Comparison of ENCODE assay signal across 15 cellular contexts in the genomic region with DNA sequence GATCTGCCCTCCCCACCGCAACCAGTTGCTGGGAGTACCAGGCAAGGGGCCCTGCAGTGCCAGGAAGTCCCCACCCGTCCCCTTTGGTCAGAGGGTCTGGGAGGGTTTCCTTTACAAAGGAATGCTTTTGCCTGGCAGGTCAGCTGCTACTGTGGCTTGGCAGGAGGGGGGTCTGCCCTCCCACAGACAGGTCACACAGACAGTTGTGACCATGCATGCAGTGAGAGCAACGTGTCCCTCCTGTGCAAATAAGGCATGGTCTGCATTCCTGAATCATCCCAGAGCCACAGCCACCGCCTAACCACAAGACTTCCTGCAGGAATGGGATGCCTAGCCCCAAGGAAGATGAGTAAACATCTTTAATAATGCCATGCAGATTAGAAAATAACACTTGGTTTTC. TPM values are rescaled to one million over a fixed set of nuclear protein-coding genes. Genes with fewer than 3 reads are reported as not detected.
DNase-seq lines count a peak whose midpoint lies in the region; ATAC-seq, FAIRE-seq and TF ChIP-seq lines count a peak whose summit lies in the region.
"Had no signal": no experiment of that assay in that cellular context is flagged by ENCODE, and none has a peak within 500 bp of the region (broad histone marks: within the 10 kb centered on the region; RNA-seq: fewer than 3 reads in every experiment).

No MANE protein-coding gene starts in this region.

- no peak overlapping the region for H4K5ac ChIP-seq in mesendoderm (ENCODE audit: low read length)

- H2BK15ac ChIP-seq in mesendoderm (replicated peaks; ENCODE audit: low read depth): no peak overlapping the region

- H3K18ac ChIP-seq in mesendoderm (ENCODE audit: low read length): no peak overlapping the region

- no peak overlapping the region for H3K23ac ChIP-seq in mesendoderm (ENCODE audit: low read length)

- ATAC-seq in HG03520 (IDR thresholded peaks at IDR 0.05; ENCODE audit: unreplicated experiment): no peak
- ATAC-seq in HG02852 (IDR thresholded peaks at IDR 0.05; ENCODE audit: unreplicated experiment): no peak
- ATAC-seq: effector memory CD8-positive, alpha-beta T cell; HCT116 had no signal

- H4K20me1 ChIP-seq in BLaER1 treated with 17β-estradiol and CSF1 and Interleukin-3, amounts not matched to agents 10 nM and 100 nM: peaks cover 0 to 18% (median 0%) of the 10 kb centered on the region in 11 experiments; a peak in 4 of 22 replicates

- peaks cover 0 to 34% (median 0%) of the 10 kb centered on the region in 11 experiments; a peak in 3 of 22 replicates for H3K36me3 ChIP-seq in BLaER1 treated with 17β-estradiol and CSF1 and Interleukin-3, amounts not matched to agents 10 nM and 100 nM
- no peaks in the 10 kb centered on the region for H3K36me3 ChIP-seq in bronchial epithelial cell (ENCODE audit: control insufficient read depth, insufficient read depth, low read length)
- H3K36me3 ChIP-seq in mesendoderm (ENCODE audit: control insufficient read depth, insufficient read depth, low read length): no peaks in the 10 kb centered on the region
- H3K36me3 ChIP-seq: brain microvascular endothelial cell had no signal

- H3K27ac ChIP-seq in BLaER1 treated with 17β-estradiol and CSF1 and Interleukin-3, amounts not matched to agents 10 nM and 100 nM: no peak overlapping the region
- H3K27ac ChIP-seq in mesendoderm (ENCODE audit: low read depth, low read length): no peak overlapping the region
- H3K27ac ChIP-seq: brain microvascular endothelial cell had no signal

- H3K9ac ChIP-seq in BLaER1 treated with 17β-estradiol and CSF1 and Interleukin-3, amounts not matched to agents 10 nM and 100 nM: peak overlapping the region in 2 of 11 experiments; percentile 81 to 87; a peak in 2 of 22 replicates
- H3K9ac ChIP-seq in mesendoderm (ENCODE audit: low read length): no peak overlapping the region

- no peak overlapping the region for H2AK5ac ChIP-seq in mesendoderm (ENCODE audit: low read length)

- FAIRE-seq in bronchial epithelial cell (lab: Jason Lieb, UNC): no peak

- H3K4me2 ChIP-seq in BLaER1 treated with 17β-estradiol and CSF1 and Interleukin-3, amounts not matched to agents 10 nM and 100 nM: peak overlapping the region; percentile 62 to 96 (median 82); a peak in 21 of 22 replicates
- no peak overlapping the region for H3K4me2 ChIP-seq in mesendoderm (ENCODE audit: low read length)

- peak overlapping the region in 6 of 10 experiments; percentile 32 to 75 (median 50); a peak in 6 of 20 replicates for H3K4me3 ChIP-seq in BLaER1 treated with 17β-estradiol and CSF1 and Interleukin-3, amounts not matched to agents 10 nM and 100 nM
- H3K4me3 ChIP-seq in bronchial epithelial cell (ENCODE audit: low read depth, low read length) (no peak overlapping the region), mesendoderm (ENCODE audit: low read length) (no peak overlapping the region)

- TF ChIP-seq CTCF in bronchial epithelial cell (IDR thresholded peaks at IDR 0.05; ENCODE audit: insufficient read depth, low read length, severe bottlenecking): no peak

- peaks cover 0 to 8% (median 0%) of the 10 kb centered on the region in 11 experiments; a peak in 7 of 22 replicates for H3K9me3 ChIP-seq in BLaER1 treated with 17β-estradiol and CSF1 and Interleukin-3, amounts not matched to agents 10 nM and 100 nM (replicated peaks in 1 of 11)

- H3K79me2 ChIP-seq in mesendoderm (ENCODE audit: control insufficient read depth, insufficient read depth, low read length): no peaks in the 10 kb centered on the region

- H3K27me3 ChIP-seq in BLaER1 treated with 17β-estradiol and CSF1 and Interleukin-3, amounts not matched to agents 10 nM and 100 nM: peaks cover 40 to 76% (median 66%) of the 10 kb centered on the region in 11 experiments
- H3K27me3 ChIP-seq in bronchial epithelial cell (ENCODE audit: control insufficient read depth, insufficient read depth, low read length) (peaks cover 31% of the 10 kb centered on the region), mesendoderm (ENCODE audit: insufficient read depth, low read length, poor library complexity) (no peaks in the 10 kb centered on the region)
- H3K27me3 ChIP-seq: brain microvascular endothelial cell had no signal

- no peaks in the 10 kb centered on the region for H3K79me1 ChIP-seq in mesendoderm (ENCODE audit: low read length)

- no peak overlapping the region for H2BK120ac ChIP-seq in mesendoderm (ENCODE audit: low read depth, low read length)

- peak; percentile 87 for DNase-seq in LHCN-M2 (ENCODE audit: low read depth)
- DNase-seq in bronchial epithelial cell (ENCODE audit: low read depth): peak; percentile 68
- DNase-seq in mesendoderm: peak; percentile 65
- no peak for DNase-seq in stimulated activated CD4-positive, alpha-beta T cell treated with anti-CD3 and anti-CD28 coated beads, Interleukin-2, amount 100 ng/mL, for 24 hours
- DNase-seq in HUDEP-2 (lab: John Stamatoyannopoulos, UW; ENCODE audit: unreplicated experiment in 76 of 76): no peak
- DNase-seq: activated effector memory CD4-positive, alpha-beta T cell treated with anti-CD3 and anti-CD28 coated beads, Interleukin-2, amount 50 U/mL, for 16 hours; brain microvascular endothelial cell; effector memory CD8-positive, alpha-beta T cell; NCI-H2029 treated with DMSO at 0.1 percent for 48 hours; stimulated activated naive CD8-positive, alpha-beta T cell treated with anti-CD3 and anti-CD28 coated beads, Interleukin-15, amount 100 ng/mL, for 72 hours had no signal

- peaks cover 15 to 55% (median 23%) of the 10 kb centered on the region in 10 experiments for H3K4me1 ChIP-seq in BLaER1 treated with 17β-estradiol and CSF1 and Interleukin-3, amounts not matched to agents 10 nM and 100 nM
- no peaks in the 10 kb centered on the region for H3K4me1 ChIP-seq in mesendoderm (ENCODE audit: control insufficient read depth, low read depth, low read length)

- H2BK5ac ChIP-seq in mesendoderm (ENCODE audit: low read length): no peak overlapping the region

- no peak overlapping the region for H3K4ac ChIP-seq in mesendoderm (ENCODE audit: low read depth, low read length)

- no CpG with 5 or more reads among the region's 4 CpGs for WGBS in mesendoderm (ENCODE audit: extremely low coverage, insufficient coverage, low lambda C conversion rate)

- no peak overlapping the region for H4K8ac ChIP-seq in mesendoderm (ENCODE audit: low read depth, low read length)

- H3K56ac ChIP-seq in mesendoderm (ENCODE audit: low read length): no peak overlapping the region

RNA-seq across cellular contexts. Expression of gene F13A1, which starts 0.4 kb away (rescaled TPM):
- 7.6 and 15.0 TPM in 2 replicates for total RNA-seq in LHCN-M2 (2014; rRNA removed)
- 52.3 TPM for polyA plus RNA-seq in LHCN-M2 (2012)
- total RNA-seq in bronchial epithelial cell: 0.13 TPM in 1 of 2 replicates, not detected in the other
- 0.72 TPM for polyA plus RNA-seq in mesendoderm (2013, experiment 1 of 2)
- polyA plus RNA-seq in mesendoderm (2013, experiment 2 of 2): 0.59 TPM
- total RNA-seq: G401 had no signal

Comparison
In these comparisons a context has a peak if more than half of its experiments do, and no peak if none do; other contexts are left out.
1. H3K4me3 ChIP-seq: peak in BLaER1 treated with 17β-estradiol and CSF1 and Interleukin-3, amounts not matched to agents 10 nM and 100 nM (6 of 10); none in bronchial epithelial cell (single experiment) and mesendoderm (single experiment).
2. DNase-seq: peak in LHCN-M2 (single experiment), bronchial epithelial cell (single experiment) and mesendoderm (single experiment); none in stimulated activated CD4-positive, alpha-beta T cell treated with anti-CD3 and anti-CD28 coated beads, Interleukin-2, amount 100 ng/mL, for 24 hours (0 of 2) and HUDEP-2 (0 of 76).